ENCODE assay signal across 23 cellular contexts in genomic region chr6:151488226-151488625, GRCh38. TPM values are rescaled to one million over a fixed set of nuclear protein-coding genes. Genes with fewer than 3 reads are reported as not detected.
"Had no signal": no experiment of that assay in that cellular context is flagged by ENCODE, and none has a peak within 500 bp of the region (broad histone marks: within the 10 kb centered on the region; RNA-seq: fewer than 3 reads in every experiment).

No MANE protein-coding gene starts in this region.

- H3K36me3 ChIP-seq: brain microvascular endothelial cell had no signal

- H3K27me3 ChIP-seq: brain microvascular endothelial cell had no signal

- DNase-seq: activated CD4-positive, alpha-beta T cell treated with anti-CD3 and anti-CD28 coated beads for 4 hours; activated CD8-positive, alpha-beta memory T cell treated with anti-CD3 and anti-CD28 coated beads, Interleukin-2, amount 50 U/mL, for 4 hours; activated CD8-positive, alpha-beta T cell treated with anti-CD3 and anti-CD28 coated beads for 36 hours; activated gamma-delta T cell treated with Interleukin-2 at 50 U/mL for 16 hours; activated naive CD4-positive, alpha-beta T cell treated with anti-CD3 and anti-CD28 coated beads, Interleukin-2, amount 10 ng/mL, durations not matched to agents 7 days and 5 days; activated naive CD8-positive, alpha-beta T cell treated with anti-CD3 and anti-CD28 coated beads for 36 hours; activated T-cell treated with anti-CD3 and anti-CD28 coated beads, Interleukin-2, amount 50 U/mL, for 72 hours; brain microvascular endothelial cell; caudate nucleus; KG1; MV-4-11; NCI-H1092 treated with DMSO at 0.1 percent for 48 hours; NCI-H1417 treated with DMSO at 0.1 percent for 48 hours; NCI-H1694; NCI-H2029; NCI-H510A treated with DMSO at 0.1 percent for 48 hours; NCI-H69; NK-92 treated with Interleukin-12 subunit alpha and Interleukin-12 subunit beta, amount 100 ng/mL, for 24 hours; PC-3; SHP77 treated with DMSO at 0.1 percent for 48 hours had no signal

RNA-seq across cellular contexts. Expression of gene CCDC170, which starts 5.6 kb away (rescaled TPM):
- total RNA-seq: activated CD8-positive, alpha-beta T cell treated with anti-CD3 and anti-CD28 coated beads for 36 hours; activated naive CD8-positive, alpha-beta T cell treated with anti-CD3 and anti-CD28 coated beads for 36 hours; activated T-cell treated with anti-CD3 and anti-CD28 coated beads, Interleukin-2, amount 50 U/mL, for 72 hours; activated T-helper 2 cell treated with anti-CD3 and anti-CD28 coated beads, Interferon-gamma antibody, Interleukin-2, Interleukin-4, amounts not matched to agents 10 μg/mL and 5 μg/mL and 100 μg/mL, durations not matched to agents 14 hours and 24 hours and 36 hours; M059J; PC-3; SK-MEL-5 had no signal
